In the genomic region with DNA sequence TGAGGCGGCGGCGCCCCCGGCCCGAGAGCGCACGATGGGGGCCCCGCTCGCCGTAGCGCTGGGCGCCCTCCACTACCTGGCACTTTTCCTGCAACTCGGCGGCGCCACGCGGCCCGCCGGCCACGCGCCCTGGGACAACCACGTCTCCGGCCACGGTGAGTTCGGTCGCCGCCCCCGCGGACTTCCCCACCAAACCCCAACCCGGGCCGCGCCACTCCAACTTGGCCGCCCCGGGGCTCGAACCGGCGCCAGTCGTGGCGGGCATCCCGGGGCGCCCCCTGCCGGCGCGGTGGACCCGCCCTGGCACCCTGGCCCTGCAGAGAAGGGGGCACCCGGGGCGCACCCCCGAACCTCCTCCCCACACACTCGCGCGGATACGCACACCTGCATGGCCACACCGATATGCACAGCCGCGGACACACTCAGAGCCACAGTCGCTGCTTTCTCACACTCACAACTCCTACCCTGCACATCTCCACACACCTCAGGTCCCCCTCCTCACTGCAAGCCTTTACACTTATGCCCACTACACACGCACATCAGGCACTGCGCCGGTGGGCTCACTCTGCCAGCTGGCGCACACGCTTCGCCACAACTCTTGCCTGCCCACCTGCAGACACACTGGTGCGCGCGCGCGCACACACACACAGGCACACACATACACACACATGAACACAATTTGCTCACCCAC, we compare ENCODE assay signal across 9 cellular contexts. TPM values are rescaled to one million over a fixed set of nuclear protein-coding genes. Genes with fewer than 3 reads are reported as not detected.
DNase-seq lines count a peak whose midpoint lies in the region; ATAC-seq and TF ChIP-seq lines count a peak whose summit lies in the region.
"Had no signal": no experiment of that assay in that cellular context is flagged by ENCODE, and none has a peak within 500 bp of the region (broad histone marks: within the 10 kb centered on the region; RNA-seq: fewer than 3 reads in every experiment).

No MANE protein-coding gene starts in this region.

- no peak overlapping the region for H3K27ac ChIP-seq in tibial nerve

- DNase-seq in activated naive CD4-positive, alpha-beta T cell treated with anti-CD3 and anti-CD28 coated beads for 36 hours: no peak
- DNase-seq in activated naive CD4-positive, alpha-beta T cell (lab: John Stamatoyannopoulos, UW): no peak
- DNase-seq in immature natural killer cell: no peak
- DNase-seq in tibial nerve (ENCODE audit: low spot score in 2 of 2): no peak
- DNase-seq in NCI-H774 (lab: John Stamatoyannopoulos, UW): no peak
- DNase-seq in middle frontal gyrus (ENCODE audit: extremely low spot score, low spot score): no peak
- DNase-seq in sciatic nerve (ENCODE audit: low spot score): no peak
- DNase-seq: Karpas-422 had no signal

- no peak for TF ChIP-seq POLR2A in tibial nerve (IDR thresholded peaks at IDR 0.05)

- no peak for TF ChIP-seq CTCF in tibial nerve (IDR thresholded peaks at IDR 0.05)

- no peaks in the 10 kb centered on the region for H3K9me3 ChIP-seq in tibial nerve

- H3K27ac Mint-ChIP-seq in activated naive CD4-positive, alpha-beta T cell treated with anti-CD3 and anti-CD28 coated beads for 36 hours: no peak overlapping the region
- H3K27ac Mint-ChIP-seq in activated T-helper 17 cell treated with anti-CD3 and anti-CD28 coated beads, Interleukin-2, amount 50 U/mL, for 72 hours: no peak overlapping the region
- H3K27ac Mint-ChIP-seq in immature natural killer cell: peak overlapping the region in 1 of 6 donors; percentile 7

- H3K4me3 Mint-ChIP-seq in activated naive CD4-positive, alpha-beta T cell treated with anti-CD3 and anti-CD28 coated beads for 36 hours: peak overlapping the region; percentile 68
- peak overlapping the region; percentile 63 for H3K4me3 Mint-ChIP-seq in activated T-helper 17 cell treated with anti-CD3 and anti-CD28 coated beads, Interleukin-2, amount 50 U/mL, for 72 hours
- H3K4me3 Mint-ChIP-seq in immature natural killer cell: peak overlapping the region; percentile 68 to 86 (median 80)

- ATAC-seq in activated T-helper 17 cell treated with anti-CD3 and anti-CD28 coated beads, Interleukin-2, amount 50 U/mL, for 72 hours (replicated peaks): no peak
- ATAC-seq in sciatic nerve: no peak

- peak overlapping the region in 3 of 4 donors; percentile 5 to 34 (median 17) for H3K4me3 ChIP-seq in tibial nerve

- H3K36me3 ChIP-seq in tibial nerve: no peaks in the 10 kb centered on the region

- H3K27me3 ChIP-seq in tibial nerve: peaks cover 0 to 79% of the 10 kb centered on the region in 2 donors

- no peaks in the 10 kb centered on the region for H3K9me3 Mint-ChIP-seq in activated naive CD4-positive, alpha-beta T cell treated with anti-CD3 and anti-CD28 coated beads for 36 hours
- no peaks in the 10 kb centered on the region for H3K9me3 Mint-ChIP-seq in activated T-helper 17 cell treated with anti-CD3 and anti-CD28 coated beads, Interleukin-2, amount 50 U/mL, for 72 hours
- no peaks in the 10 kb centered on the region for H3K9me3 Mint-ChIP-seq in immature natural killer cell

- WGBS in tibial nerve, 2 donors: 50 to 82% methylated on average over 14 to 34 of the region's 67 CpGs

- no peak for TF ChIP-seq EP300 in tibial nerve (IDR thresholded peaks at IDR 0.05)

- H3K4me1 ChIP-seq in tibial nerve: peaks cover 0 to 15% (median 7%) of the 10 kb centered on the region in 4 donors

- intact Hi-C loops in activated naive CD4-positive, alpha-beta T cell treated with anti-CD3 and anti-CD28 coated beads for 36 hours (cut with micrococcal nuclease): loop anchor here (5.0 kb wide), 2 partner anchors 89 to 264 kb away; partner anchors contain the start of gene TGM2
- intact Hi-C loops in sciatic nerve (cut with DNase I): no loop called here

- H3K4me1 Mint-ChIP-seq in activated naive CD4-positive, alpha-beta T cell treated with anti-CD3 and anti-CD28 coated beads for 36 hours (ENCODE audit: low read depth): peaks cover 10% of the 10 kb centered on the region
- H3K4me1 Mint-ChIP-seq in activated T-helper 17 cell treated with anti-CD3 and anti-CD28 coated beads, Interleukin-2, amount 50 U/mL, for 72 hours: peaks cover 12% of the 10 kb centered on the region
- H3K4me1 Mint-ChIP-seq in immature natural killer cell: peaks cover 12 to 17% of the 10 kb centered on the region in 2 donors

- H3K36me3 Mint-ChIP-seq in activated naive CD4-positive, alpha-beta T cell treated with anti-CD3 and anti-CD28 coated beads for 36 hours (ENCODE audit: low read depth): no peaks in the 10 kb centered on the region
- peaks cover 7% of the 10 kb centered on the region for H3K36me3 Mint-ChIP-seq in activated T-helper 17 cell treated with anti-CD3 and anti-CD28 coated beads, Interleukin-2, amount 50 U/mL, for 72 hours (ENCODE audit: low read depth)
- no peaks in the 10 kb centered on the region for H3K36me3 Mint-ChIP-seq in immature natural killer cell

- CTCF ChIA-PET in activated naive CD4-positive, alpha-beta T cell treated with anti-CD3 and anti-CD28 coated beads for 36 hours (lab: Charles Lee): no interaction called here

- H3K27me3 Mint-ChIP-seq in activated naive CD4-positive, alpha-beta T cell treated with anti-CD3 and anti-CD28 coated beads for 36 hours (ENCODE audit: low read depth): peaks cover 74% of the 10 kb centered on the region
- H3K27me3 Mint-ChIP-seq in activated T-helper 17 cell treated with anti-CD3 and anti-CD28 coated beads, Interleukin-2, amount 50 U/mL, for 72 hours: peaks cover 50% of the 10 kb centered on the region
- H3K27me3 Mint-ChIP-seq in immature natural killer cell (ENCODE audit: low read depth in 3 of 3): peaks cover 19 to 29% (median 21%) of the 10 kb centered on the region in 3 donors

RNA-seq across cellular contexts. Expression of gene VSTM2L, which starts 0.5 kb away (rescaled TPM):
- total RNA-seq in activated naive CD4-positive, alpha-beta T cell treated with anti-CD3 and anti-CD28 coated beads for 36 hours: not detected
- not detected for total RNA-seq in activated T-helper 17 cell treated with anti-CD3 and anti-CD28 coated beads, Interleukin-2, amount 50 U/mL, for 72 hours
- not detected for polyA plus RNA-seq in immature natural killer cell
- total RNA-seq in tibial nerve: under 1 TPM in 1 of 4 donors, not detected in 3; 0.44 TPM
- 1.6 TPM for total RNA-seq in sciatic nerve
